In the genomic region with DNA sequence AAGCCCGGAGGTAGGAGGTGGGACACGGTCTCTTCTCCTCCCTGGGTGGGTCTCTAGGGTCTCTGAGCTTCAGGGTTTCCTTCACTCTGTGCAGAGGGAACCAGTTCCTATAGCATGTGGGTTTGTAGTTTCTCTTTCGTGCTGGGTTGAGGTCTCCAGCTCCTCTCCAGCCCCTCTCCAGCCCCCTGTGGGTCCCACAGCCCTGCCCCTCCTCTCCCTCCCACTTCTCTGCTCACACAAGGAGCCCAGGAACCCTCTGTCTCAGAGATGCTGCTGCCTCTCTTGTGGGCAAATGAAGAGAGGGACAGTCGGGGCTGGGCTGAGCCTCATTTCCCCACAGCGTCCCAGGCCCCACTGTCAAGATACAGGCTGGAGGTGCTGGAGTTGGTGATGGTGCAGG, we compare ENCODE assay signal across 27 cellular contexts. TPM values are rescaled to one million over a fixed set of nuclear protein-coding genes. Genes with fewer than 3 reads are reported as not detected.
DNase-seq lines count a peak whose midpoint lies in the region; ATAC-seq and TF ChIP-seq lines count a peak whose summit lies in the region.
"Had no signal": no experiment of that assay in that cellular context is flagged by ENCODE, and none has a peak within 500 bp of the region (broad histone marks: within the 10 kb centered on the region; RNA-seq: fewer than 3 reads in every experiment).

No MANE protein-coding gene starts in this region.

- H3K27me3 ChIP-seq in BLaER1 treated with 17β-estradiol and CSF1 and Interleukin-3, amounts not matched to agents 10 nM and 100 nM = no peaks in the 10 kb centered on the region
- no peaks in the 10 kb centered on the region for H3K27me3 ChIP-seq in mesendoderm (ENCODE audit: insufficient read depth, low read length, poor library complexity)
- no peaks in the 10 kb centered on the region for H3K27me3 ChIP-seq in neutrophil

- H3K27me3 Mint-ChIP-seq in dendritic cell treated with granulocyte-macrophage colony-stimulating factor and Interleukin-4, amounts not matched to agents 40 ng/mL and 50 ng/mL, for 4 days = no peaks in the 10 kb centered on the region

- H3K9ac ChIP-seq in BLaER1 treated with 17β-estradiol and CSF1 and Interleukin-3, amounts not matched to agents 10 nM and 100 nM = peak overlapping the region in 3 of 11 experiments; percentile 33 to 81 (median 71); a peak in 5 of 22 replicates
- H3K9ac ChIP-seq in mesendoderm (ENCODE audit: low read length) = no peak overlapping the region

- no peak overlapping the region for H3K18ac ChIP-seq in mesendoderm (ENCODE audit: low read length)

- peak overlapping the region; percentile 39 for H3K23ac ChIP-seq in mesendoderm (ENCODE audit: low read length)

- intact Hi-C loops in dendritic cell treated with granulocyte-macrophage colony-stimulating factor and Interleukin-4, amounts not matched to agents 40 ng/mL and 50 ng/mL, for 4 days (cut with micrococcal nuclease) = no loop called here

- peak overlapping the region; percentile 74 for H3K4me3 Mint-ChIP-seq in dendritic cell treated with granulocyte-macrophage colony-stimulating factor and Interleukin-4, amounts not matched to agents 40 ng/mL and 50 ng/mL, for 4 days
- H3K4me3 Mint-ChIP-seq: B cell; CD4-positive, alpha-beta T cell had no signal

- no peaks in the 10 kb centered on the region for H3K79me2 ChIP-seq in mesendoderm (ENCODE audit: control insufficient read depth, insufficient read depth, low read length)

- no peak overlapping the region for H3K4ac ChIP-seq in mesendoderm (ENCODE audit: low read depth, low read length)

- no peak overlapping the region for H3K56ac ChIP-seq in mesendoderm (ENCODE audit: low read length)

- H3K4me3 ChIP-seq in BLaER1 treated with 17β-estradiol and CSF1 and Interleukin-3, amounts not matched to agents 10 nM and 100 nM = peak overlapping the region in 3 of 10 experiments; percentile 44 to 54 (median 47); a peak in 6 of 20 replicates
- no peak overlapping the region for H3K4me3 ChIP-seq in mesendoderm (ENCODE audit: low read length)
- H3K4me3 ChIP-seq in neutrophil (ENCODE audit: low read depth in 1 of 2, low read length in 1 of 2) = peak overlapping the region; percentile 8 to 32
- H3K4me3 ChIP-seq: A549, GM12878 had no signal

- H3K4me2 ChIP-seq in BLaER1 treated with 17β-estradiol and CSF1 and Interleukin-3, amounts not matched to agents 10 nM and 100 nM = peak overlapping the region in 7 of 11 experiments; percentile 7 to 99 (median 94); a peak in 12 of 22 replicates
- H3K4me2 ChIP-seq in mesendoderm (ENCODE audit: low read length) = no peak overlapping the region
- H3K4me2 ChIP-seq: A549 had no signal

- peaks cover 55 to 100% (median 74%) of the 10 kb centered on the region in 10 experiments for H3K4me1 ChIP-seq in BLaER1 treated with 17β-estradiol and CSF1 and Interleukin-3, amounts not matched to agents 10 nM and 100 nM
- H3K4me1 ChIP-seq in mesendoderm (ENCODE audit: control insufficient read depth, low read depth, low read length) = no peaks in the 10 kb centered on the region
- peaks cover 85 to 86% of the 10 kb centered on the region in 2 experiments for H3K4me1 ChIP-seq in neutrophil (ENCODE audit: control insufficient read depth in 1 of 2, insufficient read depth in 1 of 2, low read depth in 1 of 2, low read length in 1 of 2)
- H3K4me1 ChIP-seq: A549 had no signal

- H2BK5ac ChIP-seq in mesendoderm (ENCODE audit: low read length) = no peak overlapping the region

- H2AK5ac ChIP-seq in mesendoderm (ENCODE audit: low read length) = no peak overlapping the region

- H3K27ac Mint-ChIP-seq in dendritic cell treated with granulocyte-macrophage colony-stimulating factor and Interleukin-4, amounts not matched to agents 40 ng/mL and 50 ng/mL, for 4 days = peak overlapping the region; percentile 98
- H3K27ac Mint-ChIP-seq: B cell; CD4-positive, alpha-beta T cell had no signal

- no peaks in the 10 kb centered on the region for H3K9me3 Mint-ChIP-seq in dendritic cell treated with granulocyte-macrophage colony-stimulating factor and Interleukin-4, amounts not matched to agents 40 ng/mL and 50 ng/mL, for 4 days
- H3K9me3 Mint-ChIP-seq: CD4-positive, alpha-beta T cell had no signal

- H2BK120ac ChIP-seq in mesendoderm (ENCODE audit: low read depth, low read length) = no peak overlapping the region

- H3K27ac ChIP-seq in BLaER1 treated with 17β-estradiol and CSF1 and Interleukin-3, amounts not matched to agents 10 nM and 100 nM = peak overlapping the region in 4 of 11 experiments; percentile 27 to 56 (median 39); a peak in 6 of 22 replicates
- no peak overlapping the region for H3K27ac ChIP-seq in mesendoderm (ENCODE audit: low read depth, low read length)
- peak overlapping the region; percentile 100 for H3K27ac ChIP-seq in neutrophil
- H3K27ac ChIP-seq: A549, RWPE1 had no signal

- H4K5ac ChIP-seq in mesendoderm (ENCODE audit: low read length) = no peak overlapping the region

- no peaks in the 10 kb centered on the region for H3K9me3 ChIP-seq in BLaER1 treated with 17β-estradiol and CSF1 and Interleukin-3, amounts not matched to agents 10 nM and 100 nM (replicated peaks in 1 of 11)
- no peaks in the 10 kb centered on the region for H3K9me3 ChIP-seq in neutrophil
- H3K9me3 ChIP-seq: A549 had no signal

- no peak overlapping the region for H2BK15ac ChIP-seq in mesendoderm (replicated peaks; ENCODE audit: low read depth)

- peaks cover 51% of the 10 kb centered on the region for H3K36me3 Mint-ChIP-seq in dendritic cell treated with granulocyte-macrophage colony-stimulating factor and Interleukin-4, amounts not matched to agents 40 ng/mL and 50 ng/mL, for 4 days (ENCODE audit: low read depth)

- no peaks in the 10 kb centered on the region for H4K20me1 ChIP-seq in BLaER1 treated with 17β-estradiol and CSF1 and Interleukin-3, amounts not matched to agents 10 nM and 100 nM

- ATAC-seq in GM18873 (IDR thresholded peaks at IDR 0.05; ENCODE audit: low FRiP score, unreplicated experiment) (no peak), GM19463 (IDR thresholded peaks at IDR 0.05; ENCODE audit: unreplicated experiment) (no peak), GM19324 (IDR thresholded peaks at IDR 0.05; ENCODE audit: low FRiP score, unreplicated experiment) (no peak)
- ATAC-seq: A549, GM12878 had no signal

- no peaks in the 10 kb centered on the region for H3K79me1 ChIP-seq in mesendoderm (ENCODE audit: low read length)

- H3K36me3 ChIP-seq in BLaER1 treated with 17β-estradiol and CSF1 and Interleukin-3, amounts not matched to agents 10 nM and 100 nM = peaks cover 0 to 20% (median 0%) of the 10 kb centered on the region in 11 experiments; a peak in 4 of 22 replicates
- H3K36me3 ChIP-seq in mesendoderm (ENCODE audit: control insufficient read depth, insufficient read depth, low read length) (no peaks in the 10 kb centered on the region), neutrophil (peaks cover 16% of the 10 kb centered on the region)

- H4K8ac ChIP-seq in mesendoderm (ENCODE audit: low read depth, low read length) = no peak overlapping the region

- WGBS in mesendoderm (ENCODE audit: extremely low coverage, insufficient coverage, low lambda C conversion rate) = no CpG with 5 or more reads among the region's 5 CpGs

- H3K4me1 Mint-ChIP-seq in dendritic cell treated with granulocyte-macrophage colony-stimulating factor and Interleukin-4, amounts not matched to agents 40 ng/mL and 50 ng/mL, for 4 days (ENCODE audit: low read depth) = peaks cover 100% of the 10 kb centered on the region

- DNase-seq in mesendoderm = no peak
- DNase-seq in NCI-H187 (lab: John Stamatoyannopoulos, UW) = no peak
- DNase-seq: CD4-positive, alpha-beta T cell; COR-L47; DMS 273 treated with DMSO at 0.1 percent for 48 hours; DMS79 treated with DMSO at 0.1 percent for 48 hours; H7; Karpas-422; MV-4-11; NCI-H1105 treated with DMSO at 0.1 percent for 48 hours; NCI-H2081; NCI-H2171; NCI-H345; NCI-H524; NCI-H774; NK-92 treated with Interleukin-12 subunit alpha and Interleukin-12 subunit beta, amount 100 ng/mL, for 24 hours; SIG-M5 had no signal

- no peak for TF ChIP-seq CTCF in neutrophil (IDR thresholded peaks at IDR 0.05)

RNA-seq across cellular contexts. Expression of gene SIGLEC7, which starts 1.4 kb away (rescaled TPM):
- not detected for polyA plus RNA-seq in mesendoderm (2013, experiment 1 of 2)
- polyA plus RNA-seq in mesendoderm (2013, experiment 2 of 2) = not detected
- polyA plus RNA-seq: A549 had no signal

RNA-seq across cellular contexts. Expression of gene SIGLEC9, which starts 18.8 kb away (rescaled TPM):
- not detected for polyA plus RNA-seq in mesendoderm (2013, experiment 1 of 2)
- not detected for polyA plus RNA-seq in mesendoderm (2013, experiment 2 of 2)
- polyA plus RNA-seq: A549 had no signal

RNA-seq across cellular contexts. Expression of gene CTU1, which starts 35.3 kb away (rescaled TPM):
- 3.1 TPM for polyA plus RNA-seq in mesendoderm (2013, experiment 1 of 2)
- 3.3 TPM for polyA plus RNA-seq in mesendoderm (2013, experiment 2 of 2)
